Comparison of ENCODE assay signal across 1 cellular context in the genomic region with DNA sequence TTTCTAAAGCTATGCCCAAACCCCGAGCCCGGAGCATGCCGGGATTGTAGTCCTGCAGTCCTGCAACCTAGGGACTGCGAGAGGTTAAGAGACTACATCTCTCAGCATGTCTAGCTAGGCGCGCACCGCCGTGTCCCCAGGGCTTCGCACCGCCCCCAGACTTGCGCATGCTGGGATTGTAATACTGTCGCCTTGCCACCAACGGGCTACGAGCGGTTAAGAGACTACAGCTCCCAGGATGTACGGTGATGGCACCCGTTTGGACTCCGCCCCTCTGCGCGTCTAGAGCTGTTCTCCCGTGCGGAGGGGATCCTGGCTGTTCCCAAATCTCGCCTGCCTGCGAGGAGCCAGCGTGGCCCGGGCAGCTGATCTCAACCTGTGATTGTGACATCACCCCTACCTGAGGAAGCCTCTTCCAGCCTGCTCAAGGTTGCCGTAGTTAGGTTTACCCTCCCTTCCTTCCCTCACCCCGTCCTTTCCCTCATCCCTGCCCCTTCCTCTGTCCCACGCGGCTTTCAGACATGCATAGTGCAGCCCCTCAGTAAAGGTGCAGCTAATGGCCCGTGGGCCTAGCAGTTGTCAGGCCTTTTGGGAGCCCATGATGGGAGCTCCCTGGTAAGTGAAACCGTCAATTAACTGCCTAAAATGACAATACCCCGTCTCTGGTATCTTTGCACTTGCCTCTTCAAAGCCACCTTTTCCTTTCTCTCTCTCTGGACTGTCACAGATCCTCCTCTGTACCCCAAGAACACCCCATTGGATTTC.
TF ChIP-seq lines count a peak whose summit lies in the region.

No MANE protein-coding gene starts in this region.

TF ChIP-seq in HEK293, 187 proteins besides CTCF, POLR2A, EP300 and RAD21 (continued from another document and continues in another):
- no peak for TF ChIP-seq KLF7 (tag by site-specific recombination; IDR thresholded peaks at IDR 0.05; ENCODE audit: borderline replicate concordance)
- no peak for TF ChIP-seq ZNF433 (tag by site-specific recombination; IDR thresholded peaks at IDR 0.05; ENCODE audit: low read depth)
- no peak for TF ChIP-seq ZFP37 (tag by site-specific recombination; IDR thresholded peaks at IDR 0.05)
- TF ChIP-seq IKZF3 (tag by site-specific recombination; IDR thresholded peaks at IDR 0.05) = peak; percentile 54; the same call in 1 of the 2 replicates
- TF ChIP-seq ZNF26 (tag by site-specific recombination; IDR thresholded peaks at IDR 0.05) = no peak
- no peak for TF ChIP-seq ZNF837 (tag by site-specific recombination; IDR thresholded peaks at IDR 0.05)
- TF ChIP-seq ZNF335 (tag by site-specific recombination; conservative IDR thresholded peaks at IDR 0.05) = peak; percentile 48
- TF ChIP-seq, protein P1, sequence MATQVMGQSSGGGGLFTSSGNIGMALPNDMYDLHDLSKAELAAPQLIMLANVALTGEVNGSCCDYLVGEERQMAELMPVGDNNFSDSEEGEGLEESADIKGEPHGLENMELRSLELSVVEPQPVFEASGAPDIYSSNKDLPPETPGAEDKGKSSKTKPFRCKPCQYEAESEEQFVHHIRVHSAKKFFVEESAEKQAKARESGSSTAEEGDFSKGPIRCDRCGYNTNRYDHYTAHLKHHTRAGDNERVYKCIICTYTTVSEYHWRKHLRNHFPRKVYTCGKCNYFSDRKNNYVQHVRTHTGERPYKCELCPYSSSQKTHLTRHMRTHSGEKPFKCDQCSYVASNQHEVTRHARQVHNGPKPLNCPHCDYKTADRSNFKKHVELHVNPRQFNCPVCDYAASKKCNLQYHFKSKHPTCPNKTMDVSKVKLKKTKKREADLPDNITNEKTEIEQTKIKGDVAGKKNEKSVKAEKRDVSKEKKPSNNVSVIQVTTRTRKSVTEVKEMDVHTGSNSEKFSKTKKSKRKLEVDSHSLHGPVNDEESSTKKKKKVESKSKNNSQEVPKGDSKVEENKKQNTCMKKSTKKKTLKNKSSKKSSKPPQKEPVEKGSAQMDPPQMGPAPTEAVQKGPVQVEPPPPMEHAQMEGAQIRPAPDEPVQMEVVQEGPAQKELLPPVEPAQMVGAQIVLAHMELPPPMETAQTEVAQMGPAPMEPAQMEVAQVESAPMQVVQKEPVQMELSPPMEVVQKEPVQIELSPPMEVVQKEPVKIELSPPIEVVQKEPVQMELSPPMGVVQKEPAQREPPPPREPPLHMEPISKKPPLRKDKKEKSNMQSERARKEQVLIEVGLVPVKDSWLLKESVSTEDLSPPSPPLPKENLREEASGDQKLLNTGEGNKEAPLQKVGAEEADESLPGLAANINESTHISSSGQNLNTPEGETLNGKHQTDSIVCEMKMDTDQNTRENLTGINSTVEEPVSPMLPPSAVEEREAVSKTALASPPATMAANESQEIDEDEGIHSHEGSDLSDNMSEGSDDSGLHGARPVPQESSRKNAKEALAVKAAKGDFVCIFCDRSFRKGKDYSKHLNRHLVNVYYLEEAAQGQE (tag by site-specific recombination; IDR thresholded peaks at IDR 0.05) = no peak
- peak; percentile 41; the same call in 1 of the 2 replicates for TF ChIP-seq ZNF2 (tag by site-specific recombination; IDR thresholded peaks at IDR 0.05)
- no peak for TF ChIP-seq ZNF19 (tag by site-specific recombination; IDR thresholded peaks at IDR 0.05; ENCODE audit: low read depth)
- no peak for TF ChIP-seq ZSCAN23 (tag by site-specific recombination; IDR thresholded peaks at IDR 0.05)
- TF ChIP-seq ZNF10 (tag by site-specific recombination; IDR thresholded peaks at IDR 0.05) = no peak
- no peak for TF ChIP-seq ZNF664 (tag by site-specific recombination; IDR thresholded peaks at IDR 0.05)
- no peak for TF ChIP-seq ZNF324 (tag by site-specific recombination; IDR thresholded peaks at IDR 0.05)
- no peak; the same call in 1 of the 2 replicates for TF ChIP-seq ZFHX2 (tag by site-specific recombination; conservative IDR thresholded peaks at IDR 0.05)
- TF ChIP-seq, protein P2, sequence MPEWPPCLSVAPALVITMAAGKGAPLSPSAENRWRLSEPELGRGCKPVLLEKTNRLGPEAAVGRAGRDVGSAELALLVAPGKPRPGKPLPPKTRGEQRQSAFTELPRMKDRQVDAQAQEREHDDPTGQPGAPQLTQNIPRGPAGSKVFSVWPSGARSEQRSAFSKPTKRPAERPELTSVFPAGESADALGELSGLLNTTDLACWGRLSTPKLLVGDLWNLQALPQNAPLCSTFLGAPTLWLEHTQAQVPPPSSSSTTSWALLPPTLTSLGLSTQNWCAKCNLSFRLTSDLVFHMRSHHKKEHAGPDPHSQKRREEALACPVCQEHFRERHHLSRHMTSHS (tag by site-specific recombination; IDR thresholded peaks at IDR 0.05) = no peak
- no peak for TF ChIP-seq ZNF16 (tag by site-specific recombination; IDR thresholded peaks at IDR 0.05; ENCODE audit: low read depth)
- TF ChIP-seq, protein P3, sequence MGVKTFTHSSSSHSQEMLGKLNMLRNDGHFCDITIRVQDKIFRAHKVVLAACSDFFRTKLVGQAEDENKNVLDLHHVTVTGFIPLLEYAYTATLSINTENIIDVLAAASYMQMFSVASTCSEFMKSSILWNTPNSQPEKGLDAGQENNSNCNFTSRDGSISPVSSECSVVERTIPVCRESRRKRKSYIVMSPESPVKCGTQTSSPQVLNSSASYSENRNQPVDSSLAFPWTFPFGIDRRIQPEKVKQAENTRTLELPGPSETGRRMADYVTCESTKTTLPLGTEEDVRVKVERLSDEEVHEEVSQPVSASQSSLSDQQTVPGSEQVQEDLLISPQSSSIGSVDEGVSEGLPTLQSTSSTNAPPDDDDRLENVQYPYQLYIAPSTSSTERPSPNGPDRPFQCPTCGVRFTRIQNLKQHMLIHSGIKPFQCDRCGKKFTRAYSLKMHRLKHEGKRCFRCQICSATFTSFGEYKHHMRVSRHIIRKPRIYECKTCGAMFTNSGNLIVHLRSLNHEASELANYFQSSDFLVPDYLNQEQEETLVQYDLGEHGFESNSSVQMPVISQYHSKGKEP (tag by site-specific recombination; IDR thresholded peaks at IDR 0.05) = peak; percentile 40; the same call in 1 of the 2 replicates
- TF ChIP-seq REPIN1 (tag by site-specific recombination; IDR thresholded peaks at IDR 0.05; ENCODE audit: low read depth) = no peak
- TF ChIP-seq ZFP69B (tag by site-specific recombination; IDR thresholded peaks at IDR 0.05) = no peak
- no peak for TF ChIP-seq FEZF1 (tag by site-specific recombination; IDR thresholded peaks at IDR 0.05)
- no peak for TF ChIP-seq ZNF785 (tag by site-specific recombination; IDR thresholded peaks at IDR 0.05)
- no peak for TF ChIP-seq ZEB2 (tag by site-specific recombination; IDR thresholded peaks at IDR 0.05)
- no peak for TF ChIP-seq ZNF391 (tag by site-specific recombination; IDR thresholded peaks at IDR 0.05; ENCODE audit: borderline replicate concordance, low read depth)
- no peak for TF ChIP-seq ZNF501 (tag by site-specific recombination; IDR thresholded peaks at IDR 0.05)
- no peak for TF ChIP-seq ZBTB7A (tag by site-specific recombination; IDR thresholded peaks at IDR 0.05; ENCODE audit: low read depth)
- TF ChIP-seq AEBP2 (tag by site-specific recombination; IDR thresholded peaks at IDR 0.05; ENCODE audit: borderline replicate concordance) = no peak
- peak; percentile 17; the same call in 1 of the 2 replicates for TF ChIP-seq ZNF600 (tag by site-specific recombination; IDR thresholded peaks at IDR 0.05)
- TF ChIP-seq ZNF518A (tag by site-specific recombination; conservative IDR thresholded peaks at IDR 0.05; ENCODE audit: low read depth) = peak; percentile 43; the same call in 1 of the 2 replicates
- TF ChIP-seq ZNF292 (tag by site-specific recombination; IDR thresholded peaks at IDR 0.05; ENCODE audit: borderline replicate concordance, low read depth) = no peak
- TF ChIP-seq BCL11A (tag by site-specific recombination; IDR thresholded peaks at IDR 0.05; ENCODE audit: low read depth) = no peak
- no peak for TF ChIP-seq TSHZ1 (tag by site-specific recombination; IDR thresholded peaks at IDR 0.05; ENCODE audit: borderline replicate concordance)
- no peak for TF ChIP-seq ZNF169 (tag by site-specific recombination; IDR thresholded peaks at IDR 0.05)
- TF ChIP-seq ZNF692 (tag by site-specific recombination; IDR thresholded peaks at IDR 0.05) = peak; percentile 40; the same call in 1 of the 2 replicates
- TF ChIP-seq ZNF654 (tag by site-specific recombination; IDR thresholded peaks at IDR 0.05; ENCODE audit: low read depth) = no peak
